Comparison of ENCODE assay signal across 1 cellular context in the genomic region with DNA sequence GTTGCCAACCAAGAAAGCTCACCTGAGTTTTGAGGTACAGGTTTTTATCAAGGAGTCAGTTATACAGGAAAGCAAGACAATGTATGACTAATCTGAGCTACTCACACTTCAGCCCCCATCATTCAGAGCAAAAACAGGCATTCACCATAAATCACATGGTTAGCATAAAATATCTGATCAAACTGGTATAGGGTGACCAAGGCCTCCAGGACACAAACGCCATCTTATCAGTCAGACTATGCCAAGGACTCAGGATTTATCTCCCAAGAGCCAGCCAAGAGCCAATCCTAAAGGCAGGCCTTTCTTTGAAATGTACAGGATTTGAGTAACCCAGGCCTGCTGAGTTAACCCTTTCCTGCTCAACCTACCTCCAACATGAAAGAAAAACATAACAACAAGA.
TF ChIP-seq lines count a peak whose summit lies in the region.

No MANE protein-coding gene starts in this region.

TF ChIP-seq in GM23338, 12 proteins besides CTCF, POLR2A, EP300 and RAD21 (continued from another document):
- TF ChIP-seq REST (IDR thresholded peaks at IDR 0.05; ENCODE audit: unreplicated experiment) (no peak), ZNF114 (CRISPR knock-in tag; IDR thresholded peaks at IDR 0.05) (no peak), ZNF331 (CRISPR knock-in tag; IDR thresholded peaks at IDR 0.05; ENCODE audit: low read depth) (no peak), POLR2AphosphoS5 (IDR thresholded peaks at IDR 0.05; ENCODE audit: low read depth) (no peak)
- TF ChIP-seq, protein P1, sequence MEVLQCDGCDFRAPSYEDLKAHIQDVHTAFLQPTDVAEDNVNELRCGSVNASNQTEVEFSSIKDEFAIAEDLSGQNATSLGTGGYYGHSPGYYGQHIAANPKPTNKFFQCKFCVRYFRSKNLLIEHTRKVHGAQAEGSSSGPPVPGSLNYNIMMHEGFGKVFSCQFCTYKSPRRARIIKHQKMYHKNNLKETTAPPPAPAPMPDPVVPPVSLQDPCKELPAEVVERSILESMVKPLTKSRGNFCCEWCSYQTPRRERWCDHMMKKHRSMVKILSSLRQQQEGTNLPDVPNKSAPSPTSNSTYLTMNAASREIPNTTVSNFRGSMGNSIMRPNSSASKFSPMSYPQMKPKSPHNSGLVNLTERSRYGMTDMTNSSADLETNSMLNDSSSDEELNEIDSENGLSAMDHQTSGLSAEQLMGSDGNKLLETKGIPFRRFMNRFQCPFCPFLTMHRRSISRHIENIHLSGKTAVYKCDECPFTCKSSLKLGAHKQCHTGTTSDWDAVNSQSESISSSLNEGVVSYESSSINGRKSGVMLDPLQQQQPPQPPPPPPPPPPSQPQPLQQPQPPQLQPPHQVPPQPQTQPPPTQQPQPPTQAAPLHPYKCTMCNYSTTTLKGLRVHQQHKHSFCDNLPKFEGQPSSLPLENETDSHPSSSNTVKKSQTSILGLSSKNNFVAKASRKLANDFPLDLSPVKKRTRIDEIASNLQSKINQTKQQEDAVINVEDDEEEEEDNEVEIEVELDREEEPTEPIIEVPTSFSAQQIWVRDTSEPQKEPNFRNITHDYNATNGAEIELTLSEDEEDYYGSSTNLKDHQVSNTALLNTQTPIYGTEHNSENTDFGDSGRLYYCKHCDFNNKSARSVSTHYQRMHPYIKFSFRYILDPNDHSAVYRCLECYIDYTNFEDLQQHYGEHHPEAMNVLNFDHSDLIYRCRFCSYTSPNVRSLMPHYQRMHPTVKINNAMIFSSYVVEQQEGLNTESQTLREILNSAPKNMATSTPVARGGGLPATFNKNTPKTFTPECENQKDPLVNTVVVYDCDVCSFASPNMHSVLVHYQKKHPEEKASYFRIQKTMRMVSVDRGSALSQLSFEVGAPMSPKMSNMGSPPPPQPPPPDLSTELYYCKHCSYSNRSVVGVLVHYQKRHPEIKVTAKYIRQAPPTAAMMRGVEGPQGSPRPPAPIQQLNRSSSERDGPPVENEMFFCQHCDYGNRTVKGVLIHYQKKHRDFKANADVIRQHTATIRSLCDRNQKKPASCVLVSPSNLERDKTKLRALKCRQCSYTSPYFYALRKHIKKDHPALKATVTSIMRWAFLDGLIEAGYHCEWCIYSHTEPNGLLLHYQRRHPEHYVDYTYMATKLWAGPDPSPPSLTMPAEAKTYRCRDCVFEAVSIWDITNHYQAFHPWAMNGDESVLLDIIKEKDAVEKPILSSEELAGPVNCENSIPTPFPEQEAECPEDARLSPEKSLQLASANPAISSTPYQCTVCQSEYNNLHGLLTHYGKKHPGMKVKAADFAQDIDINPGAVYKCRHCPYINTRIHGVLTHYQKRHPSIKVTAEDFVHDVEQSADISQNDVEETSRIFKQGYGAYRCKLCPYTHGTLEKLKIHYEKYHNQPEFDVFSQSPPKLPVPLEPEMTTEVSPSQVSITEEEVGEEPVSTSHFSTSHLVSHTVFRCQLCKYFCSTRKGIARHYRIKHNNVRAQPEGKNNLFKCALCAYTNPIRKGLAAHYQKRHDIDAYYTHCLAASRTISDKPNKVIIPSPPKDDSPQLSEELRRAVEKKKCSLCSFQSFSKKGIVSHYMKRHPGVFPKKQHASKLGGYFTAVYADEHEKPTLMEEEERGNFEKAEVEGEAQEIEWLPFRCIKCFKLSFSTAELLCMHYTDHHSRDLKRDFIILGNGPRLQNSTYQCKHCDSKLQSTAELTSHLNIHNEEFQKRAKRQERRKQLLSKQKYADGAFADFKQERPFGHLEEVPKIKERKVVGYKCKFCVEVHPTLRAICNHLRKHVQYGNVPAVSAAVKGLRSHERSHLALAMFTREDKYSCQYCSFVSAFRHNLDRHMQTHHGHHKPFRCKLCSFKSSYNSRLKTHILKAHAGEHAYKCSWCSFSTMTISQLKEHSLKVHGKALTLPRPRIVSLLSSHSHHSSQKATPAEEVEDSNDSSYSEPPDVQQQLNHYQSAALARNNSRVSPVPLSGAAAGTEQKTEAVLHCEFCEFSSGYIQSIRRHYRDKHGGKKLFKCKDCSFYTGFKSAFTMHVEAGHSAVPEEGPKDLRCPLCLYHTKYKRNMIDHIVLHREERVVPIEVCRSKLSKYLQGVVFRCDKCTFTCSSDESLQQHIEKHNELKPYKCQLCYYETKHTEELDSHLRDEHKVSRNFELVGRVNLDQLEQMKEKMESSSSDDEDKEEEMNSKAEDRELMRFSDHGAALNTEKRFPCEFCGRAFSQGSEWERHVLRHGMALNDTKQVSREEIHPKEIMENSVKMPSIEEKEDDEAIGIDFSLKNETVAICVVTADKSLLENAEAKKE (CRISPR knock-in tag; IDR thresholded peaks at IDR 0.05): no peak
